ENCODE assay signal across 18 cellular contexts in the genomic region with DNA sequence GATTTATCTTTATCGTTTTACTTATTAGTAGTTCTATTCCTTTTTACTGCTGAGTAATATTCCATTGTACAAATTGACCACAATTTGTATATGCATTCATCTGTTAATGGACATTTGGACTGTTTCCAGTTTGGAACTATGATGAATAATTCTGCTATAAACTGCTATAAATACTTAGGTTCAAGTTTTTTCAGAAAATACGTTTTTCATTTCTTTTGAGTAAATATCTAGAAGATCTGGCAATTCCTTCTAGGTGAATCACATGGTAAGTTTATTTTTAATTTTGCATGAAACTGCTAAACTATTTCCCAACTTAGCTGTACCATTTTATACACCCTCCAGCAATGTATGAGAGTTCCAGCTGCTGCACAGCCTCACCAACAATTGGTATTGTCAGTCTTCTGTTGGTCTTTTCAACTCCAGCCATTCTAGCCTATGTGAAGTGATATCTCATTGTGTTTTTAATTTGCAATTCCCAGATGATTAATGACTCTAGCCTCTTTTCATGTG. TPM values are rescaled to one million over a fixed set of nuclear protein-coding genes. Genes with fewer than 3 reads are reported as not detected.
DNase-seq lines count a peak whose midpoint lies in the region; ATAC-seq and TF ChIP-seq lines count a peak whose summit lies in the region.
"Had no signal": no experiment of that assay in that cellular context is flagged by ENCODE, and none has a peak within 500 bp of the region (broad histone marks: within the 10 kb centered on the region; RNA-seq: fewer than 3 reads in every experiment).

No MANE protein-coding gene starts in this region.

- WGBS in gastroesophageal sphincter (ENCODE audit: low coverage in 1 of 2), 2 donors: 65 to 74% methylated on average over 2 of the region's 2 CpGs

- H3K9me3 Mint-ChIP-seq in activated T-helper 2 cell treated with anti-CD3 and anti-CD28 coated beads, Interferon-gamma antibody, Interleukin-2, Interleukin-4, amounts not matched to agents 10 μg/mL and 5 μg/mL and 100 μg/mL, durations not matched to agents 14 hours and 24 hours and 36 hours: no peaks in the 10 kb centered on the region
- H3K9me3 Mint-ChIP-seq: GM23338 had no signal

- H3K27me3 Mint-ChIP-seq in activated T-helper 2 cell treated with anti-CD3 and anti-CD28 coated beads, Interferon-gamma antibody, Interleukin-2, Interleukin-4, amounts not matched to agents 10 μg/mL and 5 μg/mL and 100 μg/mL, durations not matched to agents 14 hours and 24 hours and 36 hours (ENCODE audit: low read depth): no peaks in the 10 kb centered on the region
- H3K27me3 Mint-ChIP-seq: B cell had no signal

- H3K27me3 ChIP-seq in AG04450 (ENCODE audit: control insufficient read depth, insufficient read depth, low read length): no peaks in the 10 kb centered on the region
- no peaks in the 10 kb centered on the region for H3K27me3 ChIP-seq in gastroesophageal sphincter
- H3K27me3 ChIP-seq: body of pancreas, neutrophil, tibial nerve had no signal

- H3K27ac ChIP-seq in AG04450 (ENCODE audit: low read depth, low read length) (no peak overlapping the region), gastroesophageal sphincter (no peak overlapping the region)
- H3K27ac ChIP-seq: body of pancreas, tibial nerve had no signal

- no peak for TF ChIP-seq EP300 in gastroesophageal sphincter (IDR thresholded peaks at IDR 0.05)

- H3K36me3 ChIP-seq in gastroesophageal sphincter: peaks cover 0 to 13% of the 10 kb centered on the region in 2 donors

- POLR2A ChIA-PET in AG04450 (lab: Yijun Ruan, JAX): interaction anchor here (0.7 to 1.9 kb wide), 2 partner anchors 22 to 88 kb away, joined by 5 read pairs; a partner anchor contains a TSS

- H3K36me3 Mint-ChIP-seq in activated T-helper 2 cell treated with anti-CD3 and anti-CD28 coated beads, Interferon-gamma antibody, Interleukin-2, Interleukin-4, amounts not matched to agents 10 μg/mL and 5 μg/mL and 100 μg/mL, durations not matched to agents 14 hours and 24 hours and 36 hours (ENCODE audit: low read depth): peaks cover 35% of the 10 kb centered on the region

- DNase-seq in AG04450 (ENCODE audit: low read depth, low spot score): peak; percentile 76
- DNase-seq in GM04504 (ENCODE audit: low read depth): peak; percentile 66
- DNase-seq in fibroblast of the conjunctiva (ENCODE audit: low read depth): peak; percentile 74
- no peak for DNase-seq in activated T-helper 2 cell treated with anti-CD3 and anti-CD28 coated beads, Interferon-gamma antibody, Interleukin-2, Interleukin-4, amounts not matched to agents 10 μg/mL and 5 μg/mL and 100 μg/mL, durations not matched to agents 14 hours and 24 hours and 36 hours (ENCODE audit: low spot score)
- DNase-seq: activated CD8-positive, alpha-beta T cell treated with anti-CD3 and anti-CD28 coated beads, Interleukin-2, amount 10 ng/mL, durations not matched to agents 7 days and 5 days; body of pancreas; DMS 273 treated with DMSO at 0.1 percent for 48 hours; mammary epithelial cell; NCI-H2227 treated with DMSO at 0.1 percent for 48 hours had no signal

- H3K9me3 ChIP-seq in AG04450 (ENCODE audit: control insufficient read depth, insufficient read depth, low read length) (no peaks in the 10 kb centered on the region), gastroesophageal sphincter (no peaks in the 10 kb centered on the region)
- H3K9me3 ChIP-seq: body of pancreas, neutrophil, tibial nerve had no signal

- H3K4me1 ChIP-seq in gastroesophageal sphincter: peaks cover 0 to 10% (median 0%) of the 10 kb centered on the region in 3 donors

- TF ChIP-seq CTCF in AG04450 (IDR thresholded peaks at IDR 0.05; ENCODE audit: low read depth, low read length) (no peak), gastroesophageal sphincter (IDR thresholded peaks at IDR 0.05) (no peak)

- peaks cover 29% of the 10 kb centered on the region for H3K4me1 Mint-ChIP-seq in activated T-helper 2 cell treated with anti-CD3 and anti-CD28 coated beads, Interferon-gamma antibody, Interleukin-2, Interleukin-4, amounts not matched to agents 10 μg/mL and 5 μg/mL and 100 μg/mL, durations not matched to agents 14 hours and 24 hours and 36 hours (ENCODE audit: low read depth)
- H3K4me1 Mint-ChIP-seq: GM23338 had no signal

- TF ChIP-seq POLR2A in gastroesophageal sphincter (IDR thresholded peaks at IDR 0.05): no peak

- H3K27ac Mint-ChIP-seq in activated T-helper 2 cell treated with anti-CD3 and anti-CD28 coated beads, Interferon-gamma antibody, Interleukin-2, Interleukin-4, amounts not matched to agents 10 μg/mL and 5 μg/mL and 100 μg/mL, durations not matched to agents 14 hours and 24 hours and 36 hours: no peak overlapping the region
- H3K27ac Mint-ChIP-seq: B cell, GM23338 had no signal

- no peak overlapping the region for H3K4me3 Mint-ChIP-seq in activated T-helper 2 cell treated with anti-CD3 and anti-CD28 coated beads, Interferon-gamma antibody, Interleukin-2, Interleukin-4, amounts not matched to agents 10 μg/mL and 5 μg/mL and 100 μg/mL, durations not matched to agents 14 hours and 24 hours and 36 hours (ENCODE audit: low read depth)
- H3K4me3 Mint-ChIP-seq: activated CD8-positive, alpha-beta T cell treated with anti-CD3 and anti-CD28 coated beads, Interleukin-2, amount 10 ng/mL, durations not matched to agents 7 days and 5 days; B cell; GM23338 had no signal

- intact Hi-C loops in activated T-helper 2 cell treated with anti-CD3 and anti-CD28 coated beads, Interferon-gamma antibody, Interleukin-2, Interleukin-4, amounts not matched to agents 10 μg/mL and 5 μg/mL and 100 μg/mL, durations not matched to agents 14 hours and 24 hours and 36 hours (cut with micrococcal nuclease): loop anchor here (2.0 kb wide), 1 partner anchor 22 kb away; a partner anchor contains a TSS

- CTCF ChIA-PET in AG04450 (lab: Charles Lee): no interaction called here

- H3K4me3 ChIP-seq in AG04450 (ENCODE audit: low read depth, low read length) (no peak overlapping the region), gastroesophageal sphincter (no peak overlapping the region)
- H3K4me3 ChIP-seq: body of pancreas, GM23338, skin epidermis, tibial nerve had no signal

- ATAC-seq in SK-N-SH treated with all-trans-retinoic acid at 6 μM for 48 hours (peak; percentile 94), HG02840 (IDR thresholded peaks at IDR 0.05; ENCODE audit: low FRiP score, unreplicated experiment) (no peak), GM19463 (IDR thresholded peaks at IDR 0.05; ENCODE audit: unreplicated experiment) (no peak), gastroesophageal sphincter (no peak)
- ATAC-seq: body of pancreas, GM23338 had no signal

TF ChIP-seq in SK-N-SH treated with all-trans-retinoic acid at 6 μM for 48 hours, 23 proteins besides CTCF, POLR2A, EP300 and RAD21:
- no peak for TF ChIP-seq BACH2 (CRISPR knock-in tag; IDR thresholded peaks at IDR 0.05; ENCODE audit: borderline replicate concordance)
- no peak for TF ChIP-seq PPARA (CRISPR knock-in tag; IDR thresholded peaks at IDR 0.05; ENCODE audit: borderline replicate concordance)
- TF ChIP-seq TOX (CRISPR knock-in tag; IDR thresholded peaks at IDR 0.05; ENCODE audit: borderline replicate concordance): 0 out of 2 replicates have a peak, but pooled peaks have one; percentile 19
- TF ChIP-seq ISL1 (CRISPR knock-in tag; IDR thresholded peaks at IDR 0.05): peak; percentile 83
- TF ChIP-seq ESRRG (CRISPR knock-in tag; IDR thresholded peaks at IDR 0.05): no peak

RNA-seq across cellular contexts. Expression of a gene that starts 22.2 kb away (rescaled TPM):
- 9.6 and 13.9 TPM in 2 replicates for polyA plus RNA-seq in AG04450 (2011; rRNA removed)
- polyA minus RNA-seq in AG04450 (2011; rRNA and poly(A)+ RNA removed): 25.2 and 34.4 TPM in 2 replicates
- total RNA-seq in gastroesophageal sphincter: 10 to 100 TPM in 2 of 4 donors, 1 to 10 TPM in 2; 7.8 to 15.3 (median 10.2) TPM
- 28.0 and 30.6 TPM in 2 replicates for total RNA-seq in activated T-helper 2 cell treated with anti-CD3 and anti-CD28 coated beads, Interferon-gamma antibody, Interleukin-2, Interleukin-4, amounts not matched to agents 10 μg/mL and 5 μg/mL and 100 μg/mL, durations not matched to agents 14 hours and 24 hours and 36 hours

RNA-seq across cellular contexts. Expression of a gene that starts 46.6 kb away (rescaled TPM):
- 59.0 and 78.4 TPM in 2 replicates for polyA plus RNA-seq in AG04450 (2011; rRNA removed)
- 14.8 and 22.8 TPM in 2 replicates for polyA minus RNA-seq in AG04450 (2011; rRNA and poly(A)+ RNA removed)
- 10 to 100 TPM; 51.0 to 60.7 (median 55.8) TPM for total RNA-seq in gastroesophageal sphincter
- total RNA-seq in activated T-helper 2 cell treated with anti-CD3 and anti-CD28 coated beads, Interferon-gamma antibody, Interleukin-2, Interleukin-4, amounts not matched to agents 10 μg/mL and 5 μg/mL and 100 μg/mL, durations not matched to agents 14 hours and 24 hours and 36 hours: 33.7 and 35.2 TPM in 2 replicates
